Comparison of ENCODE assay signal across 8 cellular contexts in the genomic region with DNA sequence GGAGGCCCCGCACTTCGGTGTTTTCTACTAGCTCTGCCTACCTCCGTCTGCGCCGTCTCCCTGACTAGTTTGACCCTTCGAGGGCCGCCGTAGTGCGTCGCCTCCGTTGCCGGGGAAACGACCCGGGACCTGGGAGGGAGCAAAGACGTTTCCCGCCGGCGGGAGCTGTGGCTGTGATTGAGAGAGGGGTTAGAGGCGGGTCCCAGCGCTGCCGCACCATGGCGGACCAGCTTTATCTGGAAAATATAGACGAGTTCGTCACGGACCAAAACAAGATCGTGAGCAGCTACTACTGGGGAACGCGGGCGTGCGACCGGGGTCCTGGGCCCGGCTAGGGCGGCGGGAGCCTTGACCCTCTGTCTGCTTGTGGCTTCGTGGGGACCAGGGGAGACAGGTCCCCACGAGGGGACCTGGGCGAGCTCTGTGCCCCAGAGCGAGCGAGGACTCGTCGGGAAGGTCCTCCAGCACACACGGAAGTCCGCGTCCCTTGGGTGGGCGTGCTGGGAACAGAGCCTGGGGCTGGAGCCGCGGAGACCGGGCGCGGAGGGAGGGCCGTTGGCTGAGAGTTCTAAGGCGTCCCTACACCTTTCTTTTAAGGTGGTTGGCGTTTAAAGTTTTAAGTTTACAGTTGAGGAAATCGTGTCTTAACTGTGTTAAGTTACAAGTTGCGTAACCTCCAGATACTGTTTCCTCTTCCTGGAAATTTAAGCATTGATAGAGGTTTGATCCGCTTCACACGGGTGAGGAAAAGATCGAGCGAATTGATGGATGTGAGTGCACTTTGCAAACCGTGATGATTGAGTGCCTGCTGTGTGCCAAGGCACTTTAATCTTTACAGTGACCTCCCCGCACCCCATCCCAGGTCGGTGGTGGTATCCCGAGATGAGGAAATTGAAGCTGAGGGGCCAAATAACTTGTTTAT. TPM values are rescaled to one million over a fixed set of nuclear protein-coding genes. Genes with fewer than 3 reads are reported as not detected.
A peak's percentile ranks its signal among the peaks of the same experiment; 100 is the strongest.
DNase-seq lines count a peak whose midpoint lies in the region; ATAC-seq lines count a peak whose summit lies in the region.

A gene with protein sequence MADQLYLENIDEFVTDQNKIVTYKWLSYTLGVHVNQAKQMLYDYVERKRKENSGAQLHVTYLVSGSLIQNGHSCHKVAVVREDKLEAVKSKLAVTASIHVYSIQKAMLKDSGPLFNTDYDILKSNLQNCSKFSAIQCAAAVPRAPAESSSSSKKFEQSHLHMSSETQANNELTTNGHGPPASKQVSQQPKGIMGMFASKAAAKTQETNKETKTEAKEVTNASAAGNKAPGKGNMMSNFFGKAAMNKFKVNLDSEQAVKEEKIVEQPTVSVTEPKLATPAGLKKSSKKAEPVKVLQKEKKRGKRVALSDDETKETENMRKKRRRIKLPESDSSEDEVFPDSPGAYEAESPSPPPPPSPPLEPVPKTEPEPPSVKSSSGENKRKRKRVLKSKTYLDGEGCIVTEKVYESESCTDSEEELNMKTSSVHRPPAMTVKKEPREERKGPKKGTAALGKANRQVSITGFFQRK (plus strand): TSS at position 142 of the 922 bp plus-strand sequence. CDS start 77 bp downstream, at position 219.

- peaks cover 6% of the 10 kb centered on the region for H3K36me3 ChIP-seq in effector memory CD4-positive, alpha-beta T cell (ENCODE audit: control insufficient read depth, insufficient read depth, low read length)

- POLR2A ChIA-PET in activated CD8-positive, alpha-beta memory T cell treated with anti-CD3 and anti-CD28 coated beads for 36 hours (lab: Charles Lee) = interaction anchor here (1.3 kb wide), 1 partner anchor 100 kb away, joined by 17 read pairs; the partner anchor contains the start of gene LIPT2

- no peaks in the 10 kb centered on the region for H3K27me3 ChIP-seq in effector memory CD4-positive, alpha-beta T cell (replicated peaks; ENCODE audit: control insufficient read depth, insufficient read depth, low read length, poor library complexity, severe bottlenecking)

- H3K9me3 ChIP-seq in effector memory CD4-positive, alpha-beta T cell (ENCODE audit: control insufficient read depth, low read length) = no peaks in the 10 kb centered on the region

- DNase-seq in CMK (ENCODE audit: low read depth) (peak; percentile 77), HT1080 (ENCODE audit: low read depth) (peak; percentile 88), NOMO-1 (lab: John Stamatoyannopoulos, UW; ENCODE audit: unreplicated experiment in 2 of 2) (peak; percentile 84 to 85), lung microvascular endothelial cell (ENCODE audit: low read depth in 2 of 2) (peak; percentile 91 to 94)
- peak; percentile 83 to 90 (median 87) for DNase-seq in effector memory CD4-positive, alpha-beta T cell
- peak; percentile 92 to 93 (median 93) for DNase-seq in stimulated activated CD4-positive, alpha-beta T cell treated with anti-CD3 and anti-CD28 coated beads, TNF-alpha, amount 100 ng/mL, for 48 hours (ENCODE audit: low read depth in 3 of 3)

- peak; percentile 90 for ATAC-seq in GM21367 (IDR thresholded peaks at IDR 0.05; ENCODE audit: unreplicated experiment)

- CTCF ChIA-PET in activated CD8-positive, alpha-beta memory T cell treated with anti-CD3 and anti-CD28 coated beads for 36 hours (lab: Charles Lee) = interaction anchor here (0.6 to 1.1 kb wide), 3 partner anchors 15 to 360 kb away, joined by 3 to 5 read pairs (median 3); partner anchors contain the start of gene LIPT2

- H3K27ac ChIP-seq in effector memory CD4-positive, alpha-beta T cell (ENCODE audit: insufficient read depth, low read length, poor library complexity, severe bottlenecking) = peak within 1 kb of the TSS; percentile 88

- peaks cover 6% of the 10 kb centered on the region for H3K4me1 ChIP-seq in effector memory CD4-positive, alpha-beta T cell (ENCODE audit: control insufficient read depth, insufficient read depth, low read length, poor library complexity, severe bottlenecking)

- peak within 1 kb of the TSS; percentile 99 for H3K4me3 ChIP-seq in effector memory CD4-positive, alpha-beta T cell (ENCODE audit: insufficient read depth, low read depth, low read length, poor library complexity, severe bottlenecking)

RNA-seq across cellular contexts. Expression of the gene that starts here (rescaled TPM):
- 15.8 and 18.1 TPM in 2 replicates for total RNA-seq in HT1080 (2014; rRNA removed; shearing (Covaris generic))
- 13.7 and 15.4 TPM in 2 replicates for polyA plus RNA-seq in HT1080 (2015; cell fraction: cytosol; rRNA removed)
- 28.4 and 32.7 TPM in 2 replicates for polyA plus RNA-seq in HT1080 (2015; cell fraction: nucleus; rRNA removed)
- total RNA-seq in activated CD8-positive, alpha-beta memory T cell treated with anti-CD3 and anti-CD28 coated beads for 36 hours = 10 to 100 TPM; 58.1 to 59.5 TPM
- 7.5 and 8.3 TPM in 2 replicates for total RNA-seq in lung microvascular endothelial cell

Comparison
In these comparisons a context has a peak if more than half of its experiments do, and no peak if none do; other contexts are left out.
1. Peak in every context shown above with its lines: DNase-seq, ATAC-seq, H3K4me3 ChIP-seq and H3K27ac ChIP-seq.